Comparison of ENCODE assay signal across 14 cellular contexts in genomic region chr3:142944346-142944745, GRCh38. TPM values are rescaled to one million over a fixed set of nuclear protein-coding genes. Genes with fewer than 3 reads are reported as not detected.
A peak's percentile ranks its signal among the peaks of the same experiment; 100 is the strongest.
DNase-seq lines count a peak whose midpoint lies in the region; ATAC-seq and TF ChIP-seq lines count a peak whose summit lies in the region.
"Had no signal": no experiment of that assay in that cellular context is flagged by ENCODE, and none has a peak within 500 bp of the region (broad histone marks: within the 10 kb centered on the region; RNA-seq: fewer than 3 reads in every experiment).

No MANE protein-coding gene starts in this region.

- no peaks in the 10 kb centered on the region for H4K20me1 ChIP-seq in OCI-LY3 (ENCODE audit: insufficient read depth, low read length)

- H3K36me3 ChIP-seq in OCI-LY3 (replicated peaks; ENCODE audit: low read depth, low read length) (no peaks in the 10 kb centered on the region), spleen (no peaks in the 10 kb centered on the region)
- no peaks in the 10 kb centered on the region for H3K36me3 ChIP-seq in naive thymus-derived CD4-positive, alpha-beta T cell (ENCODE audit: control insufficient read depth in 2 of 3, insufficient read depth in 3 of 3, low read length in 3 of 3)
- H3K36me3 ChIP-seq: Peyer's patch, thyroid gland had no signal

- H3K9me3 ChIP-seq in OCI-LY3 (ENCODE audit: insufficient read depth, low read length) (no peaks in the 10 kb centered on the region), spleen (no peaks in the 10 kb centered on the region)
- no peaks in the 10 kb centered on the region for H3K9me3 ChIP-seq in naive thymus-derived CD4-positive, alpha-beta T cell (ENCODE audit: control insufficient read depth in 2 of 3, low read length in 3 of 3)
- H3K9me3 ChIP-seq: Peyer's patch, thyroid gland had no signal

- peak overlapping the region in 1 of 9 donors; percentile 20 for H3K27ac Mint-ChIP-seq in naive thymus-derived CD4-positive, alpha-beta T cell
- H3K27ac Mint-ChIP-seq: HFFc6 had no signal

- no peak for TF ChIP-seq POLR2A in spleen (IDR thresholded peaks at IDR 0.05)

- ATAC-seq in activated CD4-positive, CD25-positive, alpha-beta regulatory T cell treated with anti-CD3 and anti-CD28 coated beads, Interleukin-2, amount 50 U/mL, for 24 hours: peak; percentile 55 to 62
- peak; percentile 58 for ATAC-seq in HG02759 (IDR thresholded peaks at IDR 0.05; ENCODE audit: unreplicated experiment)
- ATAC-seq in naive thymus-derived CD4-positive, alpha-beta T cell: no peak

- intact Hi-C loops in naive thymus-derived CD4-positive, alpha-beta T cell (cut with micrococcal nuclease): no loop called here
- intact Hi-C loops in spleen (cut with DNase I; ENCODE audit: low total_unique reads): no loop called here

- no peak overlapping the region for H3K27ac ChIP-seq in OCI-LY3 (ENCODE audit: low read length)
- H3K27ac ChIP-seq in naive thymus-derived CD4-positive, alpha-beta T cell (ENCODE audit: low read depth, low read length): no peak overlapping the region
- peak overlapping the region in 2 of 8 donors; percentile 0 to 21 for H3K27ac ChIP-seq in spleen
- H3K27ac ChIP-seq: 22Rv1, Peyer's patch, thyroid gland had no signal

- H3K4me3 Mint-ChIP-seq in naive thymus-derived CD4-positive, alpha-beta T cell: peak overlapping the region in 1 of 10 donors; percentile 10
- H3K4me3 Mint-ChIP-seq: HFFc6 had no signal

- no peak overlapping the region for H3K9ac ChIP-seq in OCI-LY3 (ENCODE audit: low read length)

- no peak for TF ChIP-seq CTCF in OCI-LY3 (IDR thresholded peaks at IDR 0.05; ENCODE audit: low read depth, low read length)
- TF ChIP-seq CTCF in spleen (IDR thresholded peaks at IDR 0.05 in 8 of 11, conservative IDR thresholded peaks at IDR 0.05 in 3 of 11): no peak
- TF ChIP-seq CTCF in GM10248 (IDR thresholded peaks at IDR 0.05; ENCODE audit: control extremely low read depth, extremely low read depth, low read depth, missing control alignments): no peak

- H3K4me1 ChIP-seq in OCI-LY3 (ENCODE audit: low read length) (no peaks in the 10 kb centered on the region), spleen (peaks cover 0 to 15% (median 3%) of the 10 kb centered on the region in 6 donors)
- no peaks in the 10 kb centered on the region for H3K4me1 ChIP-seq in naive thymus-derived CD4-positive, alpha-beta T cell (ENCODE audit: control insufficient read depth in 2 of 2, insufficient read depth in 2 of 2, low read length in 2 of 2)
- H3K4me1 ChIP-seq: Peyer's patch, thyroid gland had no signal

- POLR2A ChIA-PET in naive thymus-derived CD4-positive, alpha-beta T cell (lab: Charles Lee): no interaction called here
- POLR2A ChIA-PET in GM10248 (lab: Yijun Ruan, JAX): no interaction called here

- no peaks in the 10 kb centered on the region for H3K79me2 ChIP-seq in OCI-LY3 (ENCODE audit: low read length)

- H3K4me3 ChIP-seq in OCI-LY3 (ENCODE audit: low read length): no peak overlapping the region
- H3K4me3 ChIP-seq in naive thymus-derived CD4-positive, alpha-beta T cell (ENCODE audit: low read length): peak overlapping the region; percentile 35
- H3K4me3 ChIP-seq in spleen: peak overlapping the region in 3 of 8 donors; percentile 1 to 37 (median 7)
- H3K4me3 ChIP-seq: Peyer's patch, thyroid gland had no signal

- peak overlapping the region; percentile 72 for H2AFZ ChIP-seq in OCI-LY3 (ENCODE audit: low read depth, low read length)

- peaks cover 0 to 3% (median 0%) of the 10 kb centered on the region in 5 donors for H3K36me3 Mint-ChIP-seq in naive thymus-derived CD4-positive, alpha-beta T cell

- no peak for DNase-seq in activated CD4-positive, CD25-positive, alpha-beta regulatory T cell (lab: John Stamatoyannopoulos, UW)
- no peak for DNase-seq in naive thymus-derived CD4-positive, alpha-beta T cell
- DNase-seq in spleen (no peak), GM10248 (ENCODE audit: extremely low spot score) (no peak), cerebellar cortex (ENCODE audit: low spot score) (no peak)
- DNase-seq: HFFc6; Peyer's patch; stimulated activated CD4-positive, alpha-beta T cell treated with anti-CD3 and anti-CD28 coated beads, Interleukin-12 subunit alpha, Interleukin-12 subunit beta, amount 100 ng/mL, for 4 hours; thyroid gland had no signal

- WGBS in spleen, 5 donors: 40 to 54% (median 48%) methylated on average over 4 of the region's 4 CpGs

- CTCF ChIA-PET in naive thymus-derived CD4-positive, alpha-beta T cell (lab: Charles Lee): interaction anchor here (0.7 kb wide), 1 partner anchor 116 kb away, joined by 4 read pairs; no protein-coding TSS in a partner anchor
- CTCF ChIA-PET in GM10248 (lab: Yijun Ruan, JAX): interaction anchor here (1.3 to 2.4 kb wide), 3 partner anchors 13 to 115 kb away, joined by 5 to 8 read pairs (median 6); no protein-coding TSS in a partner anchor

- peak overlapping the region; percentile 16 for H3K4me2 ChIP-seq in OCI-LY3 (ENCODE audit: low read length)

- H3K27me3 ChIP-seq in OCI-LY3 (ENCODE audit: low read depth, low read length) (no peaks in the 10 kb centered on the region), spleen (replicated peaks in 1 of 7) (peaks cover 0 to 29% (median 13%) of the 10 kb centered on the region in 7 donors)
- no peaks in the 10 kb centered on the region for H3K27me3 ChIP-seq in naive thymus-derived CD4-positive, alpha-beta T cell (ENCODE audit: control insufficient read depth in 2 of 2, insufficient read depth in 2 of 2, low read length in 2 of 2)
- H3K27me3 ChIP-seq: Peyer's patch had no signal

- peaks cover 31 to 44% (median 38%) of the 10 kb centered on the region in 5 donors for H3K27me3 Mint-ChIP-seq in naive thymus-derived CD4-positive, alpha-beta T cell

- peaks cover 0 to 13% (median 5%) of the 10 kb centered on the region in 7 donors for H3K4me1 Mint-ChIP-seq in naive thymus-derived CD4-positive, alpha-beta T cell

- peaks cover 0 to 1% (median 0%) of the 10 kb centered on the region in 11 donors for H3K9me3 Mint-ChIP-seq in naive thymus-derived CD4-positive, alpha-beta T cell
- H3K9me3 Mint-ChIP-seq: HFFc6 had no signal

RNA-seq across cellular contexts. Expression of gene PAQR9, which starts 19.1 kb away (rescaled TPM):
- not detected for total RNA-seq in naive thymus-derived CD4-positive, alpha-beta T cell
- polyA plus RNA-seq in naive thymus-derived CD4-positive, alpha-beta T cell: not detected
- under 1 TPM in 3 of 7 donors, not detected in 4; 0.33 to 0.64 (median 0.51) TPM for total RNA-seq in spleen
- under 1 TPM in 1 of 3 donors, not detected in 2; 0.04 TPM for polyA plus RNA-seq in spleen
- total RNA-seq: fibroblast of lung, Peyer's patch, thyroid gland had no signal
- polyA plus RNA-seq: fibroblast of lung had no signal

RNA-seq across cellular contexts. Expression of gene PCOLCE2, which starts 55.5 kb away (rescaled TPM):
- total RNA-seq in naive thymus-derived CD4-positive, alpha-beta T cell: not detected
- not detected for polyA plus RNA-seq in naive thymus-derived CD4-positive, alpha-beta T cell
- 1 to 10 TPM; 1.8 to 8.4 (median 4.9) TPM for total RNA-seq in spleen
- polyA plus RNA-seq in spleen: 10 to 100 TPM in 1 of 3 donors, 1 to 10 TPM in 2; 8.9 to 18.2 (median 9.1) TPM

RNA-seq across cellular contexts. Expression of gene U2SURP, which starts 57.0 kb away (rescaled TPM):
- total RNA-seq in naive thymus-derived CD4-positive, alpha-beta T cell: 100 to 1,000 TPM; 132 to 172 (median 158) TPM
- polyA plus RNA-seq in naive thymus-derived CD4-positive, alpha-beta T cell: 100 to 1,000 TPM in 1 of 2 donors, 10 to 100 TPM in 1; 99.9 to 142 TPM
- 100 to 1,000 TPM in 5 of 7 donors, 10 to 100 TPM in 2; 73.4 to 130 (median 105) TPM for total RNA-seq in spleen
- polyA plus RNA-seq in spleen: 10 to 100 TPM; 29.7 to 31.0 (median 31.0) TPM
